In the genomic region with DNA sequence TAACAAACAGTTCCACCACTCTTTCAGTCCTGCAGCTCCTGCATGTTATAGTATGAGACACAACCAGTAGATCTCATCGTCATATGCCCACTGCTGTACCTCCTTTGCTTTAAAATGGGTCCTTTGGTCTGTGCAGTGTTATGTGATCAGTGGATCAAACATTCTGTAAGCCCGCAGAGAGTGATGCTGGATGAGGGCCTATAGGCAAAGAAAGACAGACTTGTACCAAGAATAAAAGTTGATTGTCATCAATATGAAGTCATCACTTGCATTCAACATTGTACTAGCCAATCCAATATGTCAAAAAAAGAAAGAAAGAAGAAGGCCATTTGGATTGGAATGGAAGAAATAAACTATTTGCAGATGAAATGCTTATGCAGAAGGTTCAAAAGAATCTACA, we compare ENCODE assay signal across 19 cellular contexts.
DNase-seq lines count a peak whose midpoint lies in the region; ATAC-seq, FAIRE-seq and TF ChIP-seq lines count a peak whose summit lies in the region.
"Had no signal": no experiment of that assay in that cellular context is flagged by ENCODE, and none has a peak within 500 bp of the region (broad histone marks: within the 10 kb centered on the region; RNA-seq: fewer than 3 reads in every experiment).

No MANE protein-coding gene starts in this region.

- POLR2A ChIA-PET in CD4-positive, alpha-beta T cell (lab: Charles Lee): no interaction called here

- peak overlapping the region; percentile 77 for H3K27ac ChIP-seq in cingulate gyrus (ENCODE audit: low read depth, low read length)
- H3K27ac ChIP-seq in CD4-positive, alpha-beta T cell (ENCODE audit: low read depth, low read length): no peak overlapping the region
- H3K27ac ChIP-seq: A549 had no signal

- H3K27me3 ChIP-seq in CD4-positive, alpha-beta T cell (ENCODE audit: control insufficient read depth, insufficient read depth, low read length): no peaks in the 10 kb centered on the region

- DNase-seq in hippocampal formation (lab: John Stamatoyannopoulos, UW) (peak; percentile 18 to 82), progenitor cell of endocrine pancreas (ENCODE audit: low spot score, unreplicated experiment) (no peak), urothelium cell line (ENCODE audit: low spot score) (no peak), OCI-M1 (lab: John Stamatoyannopoulos, UW) (no peak), left ventricle myocardium superior (no peak)
- DNase-seq in CD4-positive, alpha-beta T cell: no peak
- DNase-seq: Caco-2; CD8-positive, alpha-beta memory T cell; DND-41; GF-D8; HCEC 1CT; HFFc6 had no signal

- FAIRE-seq in urothelium cell line (lab: Jason Lieb, UNC): peak; percentile 50
- FAIRE-seq: A549, GM19239, H1 had no signal

- no peaks in the 10 kb centered on the region for H3K9me3 ChIP-seq in CD4-positive, alpha-beta T cell (ENCODE audit: control insufficient read depth, low read length)
- H3K9me3 ChIP-seq: A549, Caco-2 had no signal

- H3K4me1 Mint-ChIP-seq in progenitor cell of endocrine pancreas (ENCODE audit: low read depth): peaks cover 5% of the 10 kb centered on the region
- H3K4me1 Mint-ChIP-seq in CD4-positive, alpha-beta T cell (ENCODE audit: low read depth): no peaks in the 10 kb centered on the region
- H3K4me1 Mint-ChIP-seq: CD14-positive monocyte; CD8-positive, alpha-beta memory T cell; IgD-negative memory B cell had no signal

- no peaks in the 10 kb centered on the region for H3K36me3 Mint-ChIP-seq in progenitor cell of endocrine pancreas (ENCODE audit: insufficient read depth)
- no peaks in the 10 kb centered on the region for H3K36me3 Mint-ChIP-seq in CD4-positive, alpha-beta T cell (ENCODE audit: low read depth)
- H3K36me3 Mint-ChIP-seq: CD14-positive monocyte; CD8-positive, alpha-beta memory T cell; IgD-negative memory B cell had no signal

- CTCF ChIA-PET in CD4-positive, alpha-beta T cell (lab: Charles Lee): interaction anchor here (0.6 kb wide), 1 partner anchor 26 kb away, joined by 4 read pairs; no protein-coding TSS in a partner anchor

- no peak for ATAC-seq in CD4-positive, alpha-beta T cell (ENCODE audit: poor library complexity)
- ATAC-seq in left ventricle myocardium superior (no peak), HG02571 (IDR thresholded peaks at IDR 0.05; ENCODE audit: unreplicated experiment) (no peak)
- ATAC-seq: A549 had no signal

- peak overlapping the region; percentile 38 for H3K27ac Mint-ChIP-seq in progenitor cell of endocrine pancreas
- H3K27ac Mint-ChIP-seq in CD4-positive, alpha-beta T cell: no peak overlapping the region
- H3K27ac Mint-ChIP-seq: CD14-positive monocyte; CD8-positive, alpha-beta memory T cell; HFFc6; IgD-negative memory B cell had no signal

- no peaks in the 10 kb centered on the region for H3K27me3 Mint-ChIP-seq in progenitor cell of endocrine pancreas
- no peaks in the 10 kb centered on the region for H3K27me3 Mint-ChIP-seq in CD4-positive, alpha-beta T cell
- H3K27me3 Mint-ChIP-seq: CD8-positive, alpha-beta memory T cell had no signal

- H3K4me3 Mint-ChIP-seq in progenitor cell of endocrine pancreas (ENCODE audit: low read depth): no peak overlapping the region
- no peak overlapping the region for H3K4me3 Mint-ChIP-seq in CD4-positive, alpha-beta T cell
- H3K4me3 Mint-ChIP-seq: CD14-positive monocyte; CD8-positive, alpha-beta memory T cell; HFFc6; IgD-negative memory B cell had no signal

- no peaks in the 10 kb centered on the region for H3K9me3 Mint-ChIP-seq in progenitor cell of endocrine pancreas (ENCODE audit: low read depth)
- no peaks in the 10 kb centered on the region for H3K9me3 Mint-ChIP-seq in CD4-positive, alpha-beta T cell
- H3K9me3 Mint-ChIP-seq: HFFc6, IgD-negative memory B cell had no signal

- intact Hi-C loops in CD4-positive, alpha-beta T cell (cut with DNase I, micrococcal nuclease): no loop called here
- intact Hi-C loops in left ventricle myocardium superior (cut with micrococcal nuclease): no loop called here

- TF ChIP-seq CTCF in progenitor cell of endocrine pancreas (IDR thresholded peaks at IDR 0.05; ENCODE audit: unreplicated experiment): no peak
- no peak for TF ChIP-seq CTCF in CD4-positive, alpha-beta T cell (IDR thresholded peaks at IDR 0.05)

Comparison
In these comparisons a context has a peak if more than half of its experiments do, and no peak if none do; other contexts are left out.
1. DNase-seq: peak in hippocampal formation (2 of 2); none in progenitor cell of endocrine pancreas (single experiment), urothelium cell line (single experiment), CD4-positive, alpha-beta T cell (0 of 10), OCI-M1 (single experiment) and left ventricle myocardium superior (single experiment).